In genomic region chr12:120076651-120077050, GRCh38 we compare ENCODE assay signal across 27 cellular contexts. TPM values are rescaled to one million over a fixed set of nuclear protein-coding genes. Genes with fewer than 3 reads are reported as not detected.
DNase-seq lines count a peak whose midpoint lies in the region; ATAC-seq and TF ChIP-seq lines count a peak whose summit lies in the region.
"Had no signal": no experiment of that assay in that cellular context is flagged by ENCODE, and none has a peak within 500 bp of the region (broad histone marks: within the 10 kb centered on the region; RNA-seq: fewer than 3 reads in every experiment).

No MANE protein-coding gene starts in this region.

- H2BK120ac ChIP-seq in neuronal stem cell (ENCODE audit: low read depth, low read length), result no peak overlapping the region

- H3K27ac ChIP-seq in neuronal stem cell (replicated peaks; ENCODE audit: low read length) (no peak overlapping the region), tibial nerve (no peak overlapping the region)
- H3K27ac ChIP-seq: SJSA1 had no signal

- no peak overlapping the region for H3K9ac ChIP-seq in neuronal stem cell (ENCODE audit: low read depth, low read length, poor library complexity)

- H3K9me3 ChIP-seq in neuronal stem cell (replicated peaks in 1 of 2; ENCODE audit: control insufficient read depth in 2 of 2, insufficient read depth in 1 of 2, low read depth in 1 of 2, low read length in 2 of 2) (no peaks in the 10 kb centered on the region), tibial nerve (no peaks in the 10 kb centered on the region)
- H3K9me3 ChIP-seq: Caco-2, MG63, SJSA1 had no signal

- H4K8ac ChIP-seq in neuronal stem cell (ENCODE audit: low read depth, low read length), result no peak overlapping the region

- H3K4me2 ChIP-seq in neuronal stem cell (ENCODE audit: insufficient read depth, low read length, poor library complexity, severe bottlenecking), result no peak overlapping the region
- H3K4me2 ChIP-seq: GM23338 had no signal

- peak overlapping the region; percentile 90 for H3K14ac ChIP-seq in neuronal stem cell (ENCODE audit: low read length)

- TF ChIP-seq EP300 in tibial nerve (IDR thresholded peaks at IDR 0.05), result no peak

- H2BK15ac ChIP-seq in neuronal stem cell (ENCODE audit: low read length), result no peak overlapping the region

- no peak for TF ChIP-seq CTCF in tibial nerve (IDR thresholded peaks at IDR 0.05)

- H3K4me3 ChIP-seq in neuronal stem cell (ENCODE audit: low read length in 2 of 2), result no peak overlapping the region
- no peak overlapping the region for H3K4me3 ChIP-seq in tibial nerve
- H3K4me3 ChIP-seq: GM12878, GM23338, MG63, SJSA1 had no signal

- no peak overlapping the region for H3K4me3 Mint-ChIP-seq in activated T-cell treated with anti-CD3 and anti-CD28 coated beads, Interleukin-2, amount 50 U/mL, for 24 hours
- no peak overlapping the region for H3K4me3 Mint-ChIP-seq in activated naive CD8-positive, alpha-beta T cell treated with anti-CD3 and anti-CD28 coated beads, Interleukin-2, amount 50 U/mL, for 24 hours
- no peak overlapping the region for H3K4me3 Mint-ChIP-seq in activated naive CD4-positive, alpha-beta T cell treated with anti-CD3 and anti-CD28 coated beads, Interleukin-2, amount 10 ng/mL, durations not matched to agents 7 days and 5 days
- H3K4me3 Mint-ChIP-seq: CD4-positive, alpha-beta T cell; GM23338 had no signal

- H3K79me1 ChIP-seq in neuronal stem cell (ENCODE audit: low read depth, low read length), result no peaks in the 10 kb centered on the region

- no peaks in the 10 kb centered on the region for H3K27me3 Mint-ChIP-seq in activated T-cell treated with anti-CD3 and anti-CD28 coated beads, Interleukin-2, amount 50 U/mL, for 24 hours
- H3K27me3 Mint-ChIP-seq in activated naive CD8-positive, alpha-beta T cell treated with anti-CD3 and anti-CD28 coated beads, Interleukin-2, amount 50 U/mL, for 24 hours, result no peaks in the 10 kb centered on the region
- H3K27me3 Mint-ChIP-seq in activated naive CD4-positive, alpha-beta T cell treated with anti-CD3 and anti-CD28 coated beads, Interleukin-2, amount 10 ng/mL, durations not matched to agents 7 days and 5 days, result no peaks in the 10 kb centered on the region
- H3K27me3 Mint-ChIP-seq: CD4-positive, alpha-beta T cell had no signal

- H2AFZ ChIP-seq in neuronal stem cell (ENCODE audit: low read length), result no peak overlapping the region
- H2AFZ ChIP-seq: GM23338 had no signal

- H3K4me1 ChIP-seq in neuronal stem cell (ENCODE audit: control insufficient read depth in 2 of 2, insufficient read depth in 1 of 2, low read depth in 1 of 2, low read length in 2 of 2) (no peaks in the 10 kb centered on the region), tibial nerve (no peaks in the 10 kb centered on the region)
- H3K4me1 ChIP-seq: SJSA1 had no signal

- H3K4ac ChIP-seq in neuronal stem cell (ENCODE audit: low read length), result no peak overlapping the region

- DNase-seq in activated T-cell treated with anti-CD3 and anti-CD28 coated beads, Interleukin-2, amount 50 U/mL, for 1 hour, result peak; percentile 16
- no peak for DNase-seq in activated T-cell treated with anti-CD3 and anti-CD28 coated beads, Interleukin-2, amount 50 U/mL, for 24 hours
- DNase-seq in activated naive CD8-positive, alpha-beta T cell treated with anti-CD3 and anti-CD28 coated beads, Interleukin-2, amount 50 U/mL, for 24 hours, result no peak
- no peak for DNase-seq in neuronal stem cell (ENCODE audit: low spot score)
- DNase-seq in tibial nerve (ENCODE audit: low spot score in 2 of 2), result no peak
- no peak for DNase-seq in NCI-H526 treated with DMSO at 0.1 percent for 48 hours (lab: John Stamatoyannopoulos, UW)
- DNase-seq in activated naive CD4-positive, alpha-beta T cell treated with anti-CD3 and anti-CD28 coated beads, Interleukin-2, amount 10 ng/mL, durations not matched to agents 7 days and 5 days, result no peak
- DNase-seq: Caco-2; CD4-positive, alpha-beta T cell; DMS 273 treated with DMSO at 0.1 percent for 48 hours; EL; GDM1; HCEC 1CT; IMR-90; KG1; MG63; NCI-H1105 treated with DMSO at 0.1 percent for 48 hours; NCI-H146; NCI-H1930; NCI-H2107; NCI-H446 treated with DMSO at 0.1 percent for 48 hours; NCI-H526; Right ventricle myocardium superior; RPMI8226 had no signal

- H3K36me3 Mint-ChIP-seq in activated T-cell treated with anti-CD3 and anti-CD28 coated beads, Interleukin-2, amount 50 U/mL, for 24 hours (ENCODE audit: low read depth), result peaks cover 94% of the 10 kb centered on the region
- H3K36me3 Mint-ChIP-seq in activated naive CD8-positive, alpha-beta T cell treated with anti-CD3 and anti-CD28 coated beads, Interleukin-2, amount 50 U/mL, for 24 hours (ENCODE audit: low read depth), result peaks cover 63% of the 10 kb centered on the region
- peaks cover 51% of the 10 kb centered on the region for H3K36me3 Mint-ChIP-seq in activated naive CD4-positive, alpha-beta T cell treated with anti-CD3 and anti-CD28 coated beads, Interleukin-2, amount 10 ng/mL, durations not matched to agents 7 days and 5 days

- H3K4me1 Mint-ChIP-seq in activated T-cell treated with anti-CD3 and anti-CD28 coated beads, Interleukin-2, amount 50 U/mL, for 24 hours (ENCODE audit: low read depth), result peaks cover 27% of the 10 kb centered on the region
- H3K4me1 Mint-ChIP-seq in activated naive CD8-positive, alpha-beta T cell treated with anti-CD3 and anti-CD28 coated beads, Interleukin-2, amount 50 U/mL, for 24 hours, result peaks cover 29% of the 10 kb centered on the region
- peaks cover 35% of the 10 kb centered on the region for H3K4me1 Mint-ChIP-seq in activated naive CD4-positive, alpha-beta T cell treated with anti-CD3 and anti-CD28 coated beads, Interleukin-2, amount 10 ng/mL, durations not matched to agents 7 days and 5 days

- no peaks in the 10 kb centered on the region for H3K9me3 Mint-ChIP-seq in activated T-cell treated with anti-CD3 and anti-CD28 coated beads, Interleukin-2, amount 50 U/mL, for 24 hours
- no peaks in the 10 kb centered on the region for H3K9me3 Mint-ChIP-seq in activated naive CD8-positive, alpha-beta T cell treated with anti-CD3 and anti-CD28 coated beads, Interleukin-2, amount 50 U/mL, for 24 hours
- no peaks in the 10 kb centered on the region for H3K9me3 Mint-ChIP-seq in activated naive CD4-positive, alpha-beta T cell treated with anti-CD3 and anti-CD28 coated beads, Interleukin-2, amount 10 ng/mL, durations not matched to agents 7 days and 5 days
- H3K9me3 Mint-ChIP-seq: CD4-positive, alpha-beta T cell; GM23338 had no signal

- CTCF ChIA-PET in activated naive CD4-positive, alpha-beta T cell treated with anti-CD3 and anti-CD28 coated beads, Interleukin-2, amount 10 ng/mL, durations not matched to agents 7 days and 5 days (lab: Charles Lee), result no interaction called here

- H3K36me3 ChIP-seq in neuronal stem cell (replicated peaks in 1 of 2; ENCODE audit: control insufficient read depth in 2 of 2, insufficient read depth in 2 of 2, low read length in 2 of 2), result no peaks in the 10 kb centered on the region
- H3K36me3 ChIP-seq in tibial nerve, result no peaks in the 10 kb centered on the region
- H3K36me3 ChIP-seq: MG63, SJSA1 had no signal

- no CpG with 5 or more reads among the region's 6 CpGs for WGBS in neuronal stem cell (ENCODE audit: extremely low coverage in 2 of 2, insufficient read length in 2 of 2, insufficient replicate concordance in 1 of 2), 2 donors
- 91 to 93% methylated on average over 6 of the region's 6 CpGs for WGBS in tibial nerve, 2 donors

- H3K27ac Mint-ChIP-seq in activated T-cell treated with anti-CD3 and anti-CD28 coated beads, Interleukin-2, amount 50 U/mL, for 24 hours, result no peak overlapping the region
- H3K27ac Mint-ChIP-seq in activated naive CD8-positive, alpha-beta T cell treated with anti-CD3 and anti-CD28 coated beads, Interleukin-2, amount 50 U/mL, for 24 hours, result peak overlapping the region; percentile 69
- H3K27ac Mint-ChIP-seq in activated naive CD4-positive, alpha-beta T cell treated with anti-CD3 and anti-CD28 coated beads, Interleukin-2, amount 10 ng/mL, durations not matched to agents 7 days and 5 days, result no peak overlapping the region
- H3K27ac Mint-ChIP-seq: GM23338 had no signal

- H4K91ac ChIP-seq in neuronal stem cell (ENCODE audit: low read depth, low read length, poor library complexity), result no peak overlapping the region

- no peak overlapping the region for H2BK12ac ChIP-seq in neuronal stem cell (ENCODE audit: low read length)

- no peak for TF ChIP-seq POLR2A in tibial nerve (IDR thresholded peaks at IDR 0.05)

- H2AK5ac ChIP-seq in neuronal stem cell (ENCODE audit: low read depth, low read length), result no peak overlapping the region

- ATAC-seq in activated naive CD8-positive, alpha-beta T cell treated with anti-CD3 and anti-CD28 coated beads, Interleukin-2, amount 50 U/mL, for 24 hours, result no peak
- ATAC-seq: GM12878, GM23338 had no signal

- no peak overlapping the region for H3K18ac ChIP-seq in neuronal stem cell (ENCODE audit: low read length)

- H3K27me3 ChIP-seq in neuronal stem cell (ENCODE audit: control insufficient read depth in 3 of 3, insufficient read depth in 3 of 3, low read depth in 1 of 3, low read length in 3 of 3), result peaks cover 0 to 9% (median 0%) of the 10 kb centered on the region in 3 experiments
- no peaks in the 10 kb centered on the region for H3K27me3 ChIP-seq in tibial nerve
- H3K27me3 ChIP-seq: SJSA1 had no signal

- no peak overlapping the region for H3K23ac ChIP-seq in neuronal stem cell (ENCODE audit: low read depth, low read length, poor library complexity)

- H2BK5ac ChIP-seq in neuronal stem cell (ENCODE audit: low read length), result peak overlapping the region; percentile 19

RNA-seq across cellular contexts. Expression of gene RAB35, which starts 39.9 kb away (rescaled TPM):
- polyA plus RNA-seq in neuronal stem cell (2013, experiment 1 of 2), result 26.6 TPM
- polyA plus RNA-seq in neuronal stem cell (2013, experiment 2 of 2), result 25.6 TPM
- 10 to 100 TPM; 22.8 to 30.8 (median 26.2) TPM for total RNA-seq in tibial nerve
